ENCODE assay signal across 17 cellular contexts in the genomic region with DNA sequence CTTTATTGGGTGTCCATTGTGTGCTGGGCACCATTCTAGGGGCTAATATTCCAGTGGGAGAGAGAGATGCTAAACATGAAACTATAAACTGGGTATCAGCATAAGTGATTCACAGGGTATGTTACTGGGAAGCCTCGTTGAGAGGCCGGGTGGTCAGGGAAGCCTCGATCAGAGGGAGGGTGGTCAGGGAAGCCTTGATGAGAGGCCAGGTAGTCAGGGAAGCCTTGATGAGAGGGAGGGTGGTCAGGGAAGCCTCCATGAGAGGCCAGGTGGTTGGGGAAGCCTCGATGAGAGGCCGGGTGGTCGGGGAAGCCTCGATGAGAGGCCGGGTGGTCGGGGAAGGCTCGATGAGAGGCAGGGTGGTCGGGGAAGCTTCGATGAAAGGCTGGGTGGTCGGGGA. TPM values are rescaled to one million over a fixed set of nuclear protein-coding genes. Genes with fewer than 3 reads are reported as not detected.
A peak's percentile ranks its signal among the peaks of the same experiment; 100 is the strongest.
DNase-seq lines count a peak whose midpoint lies in the region; FAIRE-seq and TF ChIP-seq lines count a peak whose summit lies in the region.
"Had no signal": no experiment of that assay in that cellular context is flagged by ENCODE, and none has a peak within 500 bp of the region (broad histone marks: within the 10 kb centered on the region; RNA-seq: fewer than 3 reads in every experiment).

No MANE protein-coding gene starts in this region.

- H3K4ac ChIP-seq in H9 (ENCODE audit: low read depth, low read length) = no peak overlapping the region

- H3K36me3 Mint-ChIP-seq in Caco-2 (ENCODE audit: insufficient read depth, unreplicated experiment) (no peaks in the 10 kb centered on the region), H9 (ENCODE audit: insufficient read depth in 1 of 3, low read depth in 3 of 3) (peaks cover 0 to 4% (median 3%) of the 10 kb centered on the region in 3 experiments; a peak in 1 of 7 replicates), brain (no peaks in the 10 kb centered on the region), neural progenitor cell (peaks cover 6% of the 10 kb centered on the region)

- H3K79me2 ChIP-seq in H9 (ENCODE audit: insufficient read depth, low read length) (no peaks in the 10 kb centered on the region), neural progenitor cell (ENCODE audit: low read depth) (no peaks in the 10 kb centered on the region)

- TF ChIP-seq EP300 in sigmoid colon (IDR thresholded peaks at IDR 0.05) = no peak

- H2AK5ac ChIP-seq in H9 (ENCODE audit: insufficient read length, low read length) = no peak overlapping the region

- CTCF ChIA-PET in Caco-2 (lab: Charles Lee) = interaction anchor here (1.3 kb wide), 1 partner anchor 8 kb away, joined by 5 read pairs; the partner anchor contains the start of gene PLEKHG4B

- H3K9ac ChIP-seq in H9 (ENCODE audit: extremely low read depth, insufficient read length, low read length) = no peak overlapping the region
- H3K9ac ChIP-seq in neural progenitor cell = no peak overlapping the region

- no peak for FAIRE-seq in frontal cortex (lab: Jason Lieb, UNC)
- FAIRE-seq: GM12891 had no signal

- no peaks in the 10 kb centered on the region for H3K79me1 ChIP-seq in H9 (ENCODE audit: insufficient read depth, low read depth, low read length, poor library complexity, severe bottlenecking)

- POLR2A ChIA-PET in Caco-2 (lab: Charles Lee) = no interaction called here

- no peak overlapping the region for H2BK120ac ChIP-seq in H9 (ENCODE audit: low read depth, low read length, poor library complexity, severe bottlenecking)

- no peak overlapping the region for H3K23ac ChIP-seq in H9 (ENCODE audit: insufficient read length, low read depth, low read length)

- no peak for DNase-seq in Caco-2
- DNase-seq in H9 = no peak
- no peak for DNase-seq in neural progenitor cell (ENCODE audit: low spot score)
- DNase-seq in sigmoid colon = no peak
- no peak for DNase-seq in NCI-H524 (lab: John Stamatoyannopoulos, UW)
- no peak for DNase-seq in frontal cortex (ENCODE audit: low spot score in 2 of 2)
- no peak for DNase-seq in putamen (ENCODE audit: low spot score)
- DNase-seq: GF-D8, NCI-H187, NCI-H345, NCI-H748 treated with DMSO at 0.1 percent for 48 hours, PC-9 had no signal

- H3K4me1 Mint-ChIP-seq in Caco-2 (ENCODE audit: low read depth, unreplicated experiment) (peaks cover 49% of the 10 kb centered on the region), H9 (peaks cover 46% of the 10 kb centered on the region in 2 experiments), brain (peaks cover 46% of the 10 kb centered on the region), neural progenitor cell (peaks cover 50% of the 10 kb centered on the region)

- no peak overlapping the region for H4K5ac ChIP-seq in H9 (ENCODE audit: insufficient read length, low read depth, low read length)

- peaks cover 2% of the 10 kb centered on the region for H3K9me3 Mint-ChIP-seq in Caco-2 (ENCODE audit: unreplicated experiment)
- H3K9me3 Mint-ChIP-seq in H9 = peaks cover 0 to 3% of the 10 kb centered on the region in 2 experiments; a peak in 2 of 5 replicates
- no peaks in the 10 kb centered on the region for H3K9me3 Mint-ChIP-seq in brain
- peaks cover 2% of the 10 kb centered on the region for H3K9me3 Mint-ChIP-seq in neural progenitor cell

- no peak overlapping the region for H3T11ph ChIP-seq in H9 (ENCODE audit: low read length)

- H3K4me2 ChIP-seq in H9 (ENCODE audit: insufficient read depth, insufficient read length, low read length) (no peak overlapping the region), neural progenitor cell (peak overlapping the region; percentile 58)
- H3K4me2 ChIP-seq: PC-9 had no signal

- peaks cover 28% of the 10 kb centered on the region for H3K4me1 ChIP-seq in Caco-2
- peaks cover 9% of the 10 kb centered on the region; the same call in 1 of the 2 replicates for H3K4me1 ChIP-seq in H9 (ENCODE audit: insufficient read depth, low read length)
- peaks cover 38% of the 10 kb centered on the region for H3K4me1 ChIP-seq in neural progenitor cell
- no peaks in the 10 kb centered on the region for H3K4me1 ChIP-seq in sigmoid colon

- no peak overlapping the region for H2BK20ac ChIP-seq in H9 (ENCODE audit: low read depth, low read length, poor library complexity, severe bottlenecking)

- no peaks in the 10 kb centered on the region for H3K9me3 ChIP-seq in Caco-2
- H3K9me3 ChIP-seq in H9 (ENCODE audit: control insufficient read depth, low read depth, low read length) = no peaks in the 10 kb centered on the region
- H3K9me3 ChIP-seq in neural progenitor cell (ENCODE audit: low read depth) = no peaks in the 10 kb centered on the region
- H3K9me3 ChIP-seq in sigmoid colon = no peaks in the 10 kb centered on the region
- H3K9me3 ChIP-seq: HAP-1 had no signal

- peaks cover 14% of the 10 kb centered on the region for H3F3A ChIP-seq in neural progenitor cell (ENCODE audit: low read depth)

- H4K8ac ChIP-seq in H9 (replicated peaks; ENCODE audit: insufficient read length, low read depth, low read length) = no peak overlapping the region

- TF ChIP-seq POLR2A in sigmoid colon (IDR thresholded peaks at IDR 0.05) = no peak

- no CpG with 5 or more reads among the region's 13 CpGs for WGBS in H9 (ENCODE audit: extremely low coverage, insufficient read length, low lambda C conversion rate)
- 65 to 74% methylated on average over 13 of the region's 13 CpGs for WGBS in sigmoid colon, 2 donors

- H3K14ac ChIP-seq in H9 (ENCODE audit: insufficient read depth, low read length) = no peak overlapping the region

- H3K18ac ChIP-seq in H9 (ENCODE audit: insufficient read length, low read depth, low read length) = no peak overlapping the region

- H2BK5ac ChIP-seq in H9 (ENCODE audit: insufficient read length, low read length) = no peak overlapping the region

- no peaks in the 10 kb centered on the region for H4K20me1 ChIP-seq in H9 (ENCODE audit: control insufficient read depth, insufficient read depth, insufficient read length)
- H4K20me1 ChIP-seq in neural progenitor cell (ENCODE audit: low read depth) = no peaks in the 10 kb centered on the region

- H3K4me3 Mint-ChIP-seq in Caco-2 (ENCODE audit: unreplicated experiment) (peak overlapping the region; percentile 47), H9 (peak overlapping the region in 1 of 2 experiments; percentile 68; a peak in 3 of 5 replicates), brain (peak overlapping the region in 1 of 5 experiments; percentile 66), neural progenitor cell (peak overlapping the region; percentile 74)

- H3K27me3 Mint-ChIP-seq in Caco-2 (ENCODE audit: insufficient read depth, unreplicated experiment) (no peaks in the 10 kb centered on the region), H9 (ENCODE audit: low read depth) (no peaks in the 10 kb centered on the region; the same call in none of the 2 replicates), brain (peaks cover 3% of the 10 kb centered on the region), neural progenitor cell (ENCODE audit: insufficient read depth, low read depth) (peaks cover 7% of the 10 kb centered on the region)

- H3K36me3 ChIP-seq in Caco-2 (ENCODE audit: control insufficient read depth, insufficient read depth, low read length) (no peaks in the 10 kb centered on the region), neural progenitor cell (no peaks in the 10 kb centered on the region), sigmoid colon (no peaks in the 10 kb centered on the region)
- H3K36me3 ChIP-seq: HAP-1 had no signal

- H3K27ac Mint-ChIP-seq in Caco-2 (ENCODE audit: unreplicated experiment) = peak overlapping the region; percentile 91
- peak overlapping the region; percentile 1 to 94 (median 90); a peak in 4 of 7 replicates for H3K27ac Mint-ChIP-seq in H9
- H3K27ac Mint-ChIP-seq in brain = peak overlapping the region in 4 of 5 experiments; percentile 7 to 75 (median 36)
- peak overlapping the region; percentile 84 for H3K27ac Mint-ChIP-seq in neural progenitor cell

- BruUV-seq in Caco-2 (replicated peaks; lab: Mats Ljungman, UMichigan) = no TSS peak

- H3K23me2 ChIP-seq in H9 (ENCODE audit: insufficient read length, low read depth, low read length, poor library complexity, severe bottlenecking) = peaks cover 6% of the 10 kb centered on the region

- H2BK12ac ChIP-seq in H9 (ENCODE audit: insufficient read length, low read depth, low read length) = peak overlapping the region; percentile 15

- H3K27me3 ChIP-seq in Caco-2 (replicated peaks; ENCODE audit: control insufficient read depth, insufficient read depth, low read length) (no peaks in the 10 kb centered on the region), H9 (ENCODE audit: insufficient read depth, low read length) (no peaks in the 10 kb centered on the region), neural progenitor cell (no peaks in the 10 kb centered on the region), sigmoid colon (peaks cover 0 to 4% (median 0%) of the 10 kb centered on the region in 3 donors)

- no peak overlapping the region for H2BK15ac ChIP-seq in H9 (ENCODE audit: low read depth, low read length)

- H4K91ac ChIP-seq in H9 (ENCODE audit: insufficient read length, low read depth, low read length) = no peak overlapping the region

- H2AFZ ChIP-seq in H9 (ENCODE audit: low read length) (no peak overlapping the region), neural progenitor cell (replicated peaks) (no peak overlapping the region)
- H2AFZ ChIP-seq: PC-9 had no signal

- no peak overlapping the region for H3K4me3 ChIP-seq in Caco-2 (ENCODE audit: low read depth, low read length)
- no peak overlapping the region for H3K4me3 ChIP-seq in neural progenitor cell
- no peak overlapping the region for H3K4me3 ChIP-seq in sigmoid colon
- H3K4me3 ChIP-seq: HAP-1, PC-9 had no signal

- TF ChIP-seq CTCF in Caco-2 (IDR thresholded peaks at IDR 0.05; ENCODE audit: insufficient read depth in 1 of 2, low read depth in 1 of 2, low read length in 1 of 2, severe bottlenecking in 1 of 2, unreplicated experiment in 1 of 2) (no peak), H9 (conservative IDR thresholded peaks at IDR 0.05) (no peak), brain (conservative IDR thresholded peaks at IDR 0.05) (no peak), neural progenitor cell (IDR thresholded peaks at IDR 0.05) (no peak), sigmoid colon (IDR thresholded peaks at IDR 0.05) (no peak)

- intact Hi-C loops in Caco-2 (cut with micrococcal nuclease; ENCODE audit: unreplicated experiment) (no loop called here), sigmoid colon (cut with DNase I) (no loop called here)

- no peak overlapping the region for H3K56ac ChIP-seq in H9 (ENCODE audit: insufficient read length, low read depth, low read length)

- H3K27ac ChIP-seq in H9 (ENCODE audit: insufficient read length, low read depth, low read length) (no peak overlapping the region), neural progenitor cell (no peak overlapping the region), sigmoid colon (no peak overlapping the region)
- H3K27ac ChIP-seq: C4-2B, HL-60, PC-9 had no signal

RNA-seq across cellular contexts. Expression of gene PLEKHG4B, which starts 8.9 kb away (rescaled TPM):
- total RNA-seq in Caco-2 (2022) = 15.0 TPM in 2 replicates
- 41.9 and 44.3 TPM in 2 replicates for total RNA-seq in H9 (2021)
- polyA plus RNA-seq in brain (ENCODE audit: insufficient read depth, low read depth, low replicate concordance) = 23.0 TPM
- total RNA-seq in neural progenitor cell (ENCODE audit: low replicate concordance) = 28.8 and 63.1 TPM in 2 replicates
- 1 to 10 TPM in 1 of 4 donors, under 1 TPM in 3; 0.14 to 1.9 (median 0.43) TPM for total RNA-seq in sigmoid colon
- polyA plus RNA-seq in sigmoid colon = under 1 TPM in 1 of 3 donors, not detected in 2; 0.04 TPM
- 3.7 TPM for total RNA-seq in frontal cortex
- total RNA-seq: PC-9 had no signal

Comparison
In these comparisons a context has a peak if more than half of its experiments do, and no peak if none do; other contexts are left out.
1. H3K27ac Mint-ChIP-seq: peak in every context shown above with its lines; median percentile 91 in Caco-2; 90 in H9; 84 in neural progenitor cell; 36 in brain.